Comparison of ENCODE assay signal across 6 cellular contexts in genomic region chr20:42958367-42959112, GRCh38.
"Had no signal": no experiment of that assay in that cellular context is flagged by ENCODE, and none has a peak within 500 bp of the region (broad histone marks: within the 10 kb centered on the region; RNA-seq: fewer than 3 reads in every experiment).

No MANE protein-coding gene starts in this region.

- H3K4me2 ChIP-seq: GM23338 had no signal

- ATAC-seq: GM23338 had no signal

- H3K36me3 Mint-ChIP-seq: IgD-negative memory B cell had no signal

- H3K27me3 Mint-ChIP-seq: IgD-negative memory B cell had no signal

- H2AFZ ChIP-seq: GM23338 had no signal

- H3K4me3 Mint-ChIP-seq: GM23338, H9, HFFc6, IgD-negative memory B cell had no signal

- H3K4me3 ChIP-seq: GM23338 had no signal

- DNase-seq: H9, HCEC 1CT, HFFc6, KG1 had no signal

- H3K27ac Mint-ChIP-seq: GM23338, HFFc6, IgD-negative memory B cell had no signal

- H3K4me1 Mint-ChIP-seq: GM23338, IgD-negative memory B cell had no signal
